1 cellular context compared by ENCODE assay signal in genomic region chr13:98576963-98577822, GRCh38.
TF ChIP-seq lines count a peak whose summit lies in the region.

Gene STK24, minus strand, starts transcription at chr13:98577107. Its CDS starts 321 bp downstream, at chr13:98576786.

TF ChIP-seq in HepG2, 621 proteins besides CTCF, POLR2A, EP300 and RAD21 (continued from another document and continues in another):
- TF ChIP-seq CEBPZ (IDR thresholded peaks at IDR 0.05; ENCODE audit: low read length) (no peak), ZNF629 (CRISPR knock-in tag; conservative IDR thresholded peaks at IDR 0.05) (no peak), HDAC2 (CRISPR knock-in tag; IDR thresholded peaks at IDR 0.05) (no peak), FOXC1 (CRISPR knock-in tag; IDR thresholded peaks at IDR 0.05; ENCODE audit: borderline replicate concordance) (no peak), EHMT2 (IDR thresholded peaks at IDR 0.05; ENCODE audit: borderline replicate concordance, low read depth, low read length) (no peak), ZNF282 (IDR thresholded peaks at IDR 0.05; ENCODE audit: partially characterized antibody) (no peak), IRF9 (CRISPR knock-in tag; IDR thresholded peaks at IDR 0.05; ENCODE audit: borderline replicate concordance) (0 out of 2 replicates have a peak, but pooled peaks have one; percentile 57), RORA (CRISPR knock-in tag; IDR thresholded peaks at IDR 0.05) (no peak), NFIC (IDR thresholded peaks at IDR 0.05; ENCODE audit: low read length) (no peak), ZMYM3 (CRISPR knock-in tag; IDR thresholded peaks at IDR 0.05) (no peak), DNMT1 (CRISPR knock-in tag; IDR thresholded peaks at IDR 0.05) (peak; percentile 61; the same call in 1 of the 2 replicates), ZNF605 (CRISPR knock-in tag; IDR thresholded peaks at IDR 0.05) (no peak), MAFF (IDR thresholded peaks at IDR 0.05; ENCODE audit: low read depth, low read length) (no peak), ZC3H4 (CRISPR knock-in tag; IDR thresholded peaks at IDR 0.05; ENCODE audit: borderline replicate concordance) (no peak), ZNF33A (CRISPR knock-in tag; IDR thresholded peaks at IDR 0.05; ENCODE audit: borderline replicate concordance) (no peak), IKZF1 (IDR thresholded peaks at IDR 0.05) (no peak), ZSCAN30 (CRISPR knock-in tag; IDR thresholded peaks at IDR 0.05) (no peak), SP5 (CRISPR knock-in tag; IDR thresholded peaks at IDR 0.05; ENCODE audit: borderline replicate concordance, low read depth) (0 out of 2 replicates have a peak, but pooled peaks have one; percentile 18), HOXD1 (CRISPR knock-in tag; IDR thresholded peaks at IDR 0.05) (no peak), CBX1 (IDR thresholded peaks at IDR 0.05; ENCODE audit: low read depth) (no peak), JUNB (CRISPR knock-in tag; IDR thresholded peaks at IDR 0.05; ENCODE audit: borderline replicate concordance) (no peak), KDM2A (CRISPR knock-in tag; IDR thresholded peaks at IDR 0.05; ENCODE audit: borderline replicate concordance, low read depth) (no peak; the same call in 1 of the 2 replicates), RERE (CRISPR knock-in tag; IDR thresholded peaks at IDR 0.05; ENCODE audit: low read depth) (no peak), ZNF33B (CRISPR knock-in tag; IDR thresholded peaks at IDR 0.05) (no peak), TEF (CRISPR knock-in tag; IDR thresholded peaks at IDR 0.05) (no peak), NR0B2 (CRISPR knock-in tag; IDR thresholded peaks at IDR 0.05) (no peak), ATF7-NPFF (CRISPR knock-in tag; IDR thresholded peaks at IDR 0.05; ENCODE audit: low read depth) (no peak; the same call in 1 of the 2 replicates), NCOR1 (IDR thresholded peaks at IDR 0.05; ENCODE audit: borderline replicate concordance, low read length) (0 out of 2 replicates have a peak, but pooled peaks have one; percentile 35), PATZ1 (CRISPR knock-in tag; IDR thresholded peaks at IDR 0.05) (peak; percentile 59), MYPOP (CRISPR knock-in tag; IDR thresholded peaks at IDR 0.05) (0 out of 2 replicates have a peak, but pooled peaks have one; percentile 24), NRL (CRISPR knock-in tag; IDR thresholded peaks at IDR 0.05; ENCODE audit: borderline replicate concordance) (peak; percentile 35; the same call in 1 of the 2 replicates), ZNF142 (CRISPR knock-in tag; IDR thresholded peaks at IDR 0.05) (peak; percentile 42; the same call in 1 of the 2 replicates), ZNF660 (CRISPR knock-in tag; IDR thresholded peaks at IDR 0.05; ENCODE audit: borderline replicate concordance, low read depth) (no peak), SALL1 (CRISPR knock-in tag; IDR thresholded peaks at IDR 0.05) (peak; percentile 62; the same call in 1 of the 2 replicates), ZNF704 (CRISPR knock-in tag; IDR thresholded peaks at IDR 0.05; ENCODE audit: borderline replicate concordance) (no peak), ZNF205 (CRISPR knock-in tag; IDR thresholded peaks at IDR 0.05) (no peak), YY1 (IDR thresholded peaks at IDR 0.05; ENCODE audit: insufficient read depth, insufficient replicate concordance, low read depth, low read length) (no peak), SALL2 (CRISPR knock-in tag; IDR thresholded peaks at IDR 0.05) (no peak), SMAD1 (CRISPR knock-in tag; IDR thresholded peaks at IDR 0.05; ENCODE audit: borderline replicate concordance, low read depth) (no peak)
